ENCODE assay signal across 1 cellular context in genomic region chr16:87278191-87279093, GRCh38.
A peak's percentile ranks its signal among the peaks of the same experiment; 100 is the strongest.
TF ChIP-seq lines count a peak whose summit lies in the region.

No MANE protein-coding gene starts in this region.

TF ChIP-seq in HepG2, 621 proteins besides CTCF, POLR2A, EP300 and RAD21 (continued from another document and continues in another):
- TF ChIP-seq MAF1 (CRISPR knock-in tag; IDR thresholded peaks at IDR 0.05; ENCODE audit: borderline replicate concordance) (no peak), ZNF75D (CRISPR knock-in tag; IDR thresholded peaks at IDR 0.05; ENCODE audit: borderline replicate concordance) (no peak), ZFP41 (CRISPR knock-in tag; IDR thresholded peaks at IDR 0.05; ENCODE audit: borderline replicate concordance) (0 out of 2 replicates have a peak, but pooled peaks have one; percentile 62), SRF (IDR thresholded peaks at IDR 0.05; ENCODE audit: low read depth, low read length) (no peak), ZNF550 (CRISPR knock-in tag; IDR thresholded peaks at IDR 0.05; ENCODE audit: borderline replicate concordance) (no peak), FOSL2 (CRISPR knock-in tag; IDR thresholded peaks at IDR 0.05) (peak; percentile 26; the same call in 1 of the 2 replicates), SMC3 (IDR thresholded peaks at IDR 0.05; ENCODE audit: low read length) (peak; percentile 88), ZKSCAN1 (IDR thresholded peaks at IDR 0.05; ENCODE audit: low read length) (no peak), ZNF460 (CRISPR knock-in tag; IDR thresholded peaks at IDR 0.05; ENCODE audit: borderline replicate concordance) (no peak), PATZ1 (CRISPR knock-in tag; IDR thresholded peaks at IDR 0.05) (no peak), KDM5A (IDR thresholded peaks at IDR 0.05; ENCODE audit: borderline replicate concordance, low read length) (no peak), KDM6A (CRISPR knock-in tag; IDR thresholded peaks at IDR 0.05; ENCODE audit: low read depth) (no peak), STAT5B (CRISPR knock-in tag; IDR thresholded peaks at IDR 0.05) (no peak), DDIT3 (CRISPR knock-in tag; IDR thresholded peaks at IDR 0.05) (no peak), ZSCAN31 (CRISPR knock-in tag; IDR thresholded peaks at IDR 0.05; ENCODE audit: low read depth) (peak; percentile 64; the same call in 1 of the 2 replicates), ATF1 (CRISPR knock-in tag; IDR thresholded peaks at IDR 0.05) (no peak), ZNF747 (CRISPR knock-in tag; IDR thresholded peaks at IDR 0.05; ENCODE audit: borderline replicate concordance) (no peak), CERS6 (CRISPR knock-in tag; IDR thresholded peaks at IDR 0.05) (no peak), ZNF337 (CRISPR knock-in tag; IDR thresholded peaks at IDR 0.05; ENCODE audit: borderline replicate concordance, low read depth) (no peak), ATF3 (CRISPR knock-in tag; IDR thresholded peaks at IDR 0.05) (no peak), ZNF574 (CRISPR knock-in tag; IDR thresholded peaks at IDR 0.05) (0 out of 2 replicates have a peak, but pooled peaks have one; percentile 38), MIER2 (CRISPR knock-in tag; IDR thresholded peaks at IDR 0.05) (no peak; the same call in 1 of the 2 replicates), ZFY (CRISPR knock-in tag; IDR thresholded peaks at IDR 0.05) (no peak), ZNF788 (CRISPR knock-in tag; IDR thresholded peaks at IDR 0.05; ENCODE audit: borderline replicate concordance) (peak; percentile 75; the same call in 1 of the 2 replicates), ZNF407 (CRISPR knock-in tag; IDR thresholded peaks at IDR 0.05; ENCODE audit: not compliant biosample characterization) (peak; percentile 62), ARNTL (CRISPR knock-in tag; IDR thresholded peaks at IDR 0.05) (no peak), ZNF749 (CRISPR knock-in tag; IDR thresholded peaks at IDR 0.05; ENCODE audit: borderline replicate concordance) (no peak), ZNF564 (CRISPR knock-in tag; IDR thresholded peaks at IDR 0.05) (no peak), ZNF263 (CRISPR knock-in tag; IDR thresholded peaks at IDR 0.05) (peak; percentile 81), ZNF800 (CRISPR knock-in tag; IDR thresholded peaks at IDR 0.05) (no peak), SNAPC2 (CRISPR knock-in tag; IDR thresholded peaks at IDR 0.05) (no peak), ZNF143 (CRISPR knock-in tag; IDR thresholded peaks at IDR 0.05) (no peak), ZNF207 (IDR thresholded peaks at IDR 0.05; ENCODE audit: borderline replicate concordance) (no peak), PHF20 (CRISPR knock-in tag; IDR thresholded peaks at IDR 0.05) (no peak), POGZ (CRISPR knock-in tag; IDR thresholded peaks at IDR 0.05) (no peak), ZNF512B (CRISPR knock-in tag; IDR thresholded peaks at IDR 0.05; ENCODE audit: borderline replicate concordance) (no peak), THAP7 (CRISPR knock-in tag; IDR thresholded peaks at IDR 0.05) (no peak), ZNF225 (CRISPR knock-in tag; IDR thresholded peaks at IDR 0.05) (no peak; the same call in 1 of the 2 replicates), ZBTB25 (CRISPR knock-in tag; IDR thresholded peaks at IDR 0.05) (peak; percentile 17; the same call in 1 of the 2 replicates), ZSCAN21 (CRISPR knock-in tag; IDR thresholded peaks at IDR 0.05; ENCODE audit: borderline replicate concordance) (peak; percentile 14; the same call in 1 of the 2 replicates)
